18 cellular contexts compared by ENCODE assay signal in genomic region chr12:112102127-112102526, GRCh38. TPM values are rescaled to one million over a fixed set of nuclear protein-coding genes. Genes with fewer than 3 reads are reported as not detected.
DNase-seq lines count a peak whose midpoint lies in the region; ATAC-seq, FAIRE-seq and TF ChIP-seq lines count a peak whose summit lies in the region.
"Had no signal": no experiment of that assay in that cellular context is flagged by ENCODE, and none has a peak within 500 bp of the region (broad histone marks: within the 10 kb centered on the region; RNA-seq: fewer than 3 reads in every experiment).

No MANE protein-coding gene starts in this region.

- H3K36me3 ChIP-seq in HepG2 (replicated peaks in 1 of 2; ENCODE audit: control insufficient read depth in 1 of 2, insufficient read depth in 2 of 2, low read length in 2 of 2) (peaks cover 4 to 41% of the 10 kb centered on the region in 2 experiments), right lobe of liver (peaks cover 0 to 9% (median 3%) of the 10 kb centered on the region in 4 donors)

- H3K9me3 ChIP-seq in HepG2 (ENCODE audit: low read length) (no peaks in the 10 kb centered on the region), right lobe of liver (no peaks in the 10 kb centered on the region)
- H3K9me3 ChIP-seq: Caco-2 had no signal

- no peak for ATAC-seq in HepG2
- ATAC-seq in right lobe of liver: no peak
- ATAC-seq in WTC11: no peak
- ATAC-seq in left lobe of liver: no peak
- ATAC-seq in HG02852 (IDR thresholded peaks at IDR 0.05; ENCODE audit: unreplicated experiment): no peak
- ATAC-seq: HCT116 had no signal

- peak; percentile 36 for DNase-seq in activated CD8-positive, alpha-beta memory T cell treated with anti-CD3 and anti-CD28 coated beads, Interleukin-2, amount 50 U/mL, for 48 hours
- no peak for DNase-seq in activated CD8-positive, alpha-beta memory T cell treated with anti-CD3 and anti-CD28 coated beads for 24 hours
- DNase-seq in HepG2 (ENCODE audit: low spot score) (no peak), right lobe of liver (no peak), WTC11 (ENCODE audit: low spot score) (no peak), left lobe of liver (ENCODE audit: low spot score) (peak; percentile 22), COLO829 (ENCODE audit: low spot score) (no peak)
- DNase-seq: C1 segment of cervical spinal cord; Caco-2; CD4-positive, alpha-beta memory T cell; DMS153; DND-41; GM23248; H9 had no signal

- TF ChIP-seq EP300 in HepG2 (IDR thresholded peaks at IDR 0.05; ENCODE audit: low read depth in 2 of 2, low read length in 2 of 2): no peak
- no peak for TF ChIP-seq EP300 in HepG2 (CRISPR knock-in tag; IDR thresholded peaks at IDR 0.05; ENCODE audit: borderline replicate concordance)

- no peak overlapping the region for H3K27ac ChIP-seq in HepG2 (ENCODE audit: extremely low read length, insufficient read depth, low read length)
- H3K27ac ChIP-seq in right lobe of liver: no peak overlapping the region
- H3K27ac ChIP-seq: GM23248 had no signal

- no peak overlapping the region for H3K4me2 ChIP-seq in HepG2 (ENCODE audit: low read depth, low read length)

- intact Hi-C loops in HepG2 (cut with micrococcal nuclease; ENCODE audit: unreplicated experiment) (loop anchor here (1.0 kb wide), 1 partner anchor 29 kb away; no protein-coding TSS in a partner anchor), right lobe of liver (cut with DNase I) (no loop called here)

- H2AFZ ChIP-seq in HepG2 (ENCODE audit: low read length): no peak overlapping the region
- H2AFZ ChIP-seq: GM23248 had no signal

- H3K36me3 Mint-ChIP-seq in WTC11: peaks cover 42% of the 10 kb centered on the region

- TF ChIP-seq POLR2A in HepG2 (IDR thresholded peaks at IDR 0.05; ENCODE audit: insufficient read depth in 1 of 2, low read depth in 2 of 2, low read length in 2 of 2): no peak
- no peak for TF ChIP-seq POLR2A in right lobe of liver (IDR thresholded peaks at IDR 0.05)

- H4K20me1 ChIP-seq in HepG2 (ENCODE audit: insufficient read depth, low read length): peaks cover 40% of the 10 kb centered on the region

- no peak overlapping the region for H3K4me3 Mint-ChIP-seq in WTC11
- H3K4me3 Mint-ChIP-seq: CD4-positive, alpha-beta memory T cell; H9 had no signal

- CTCF ChIA-PET in HepG2 (lab: Yijun Ruan, JAX; ENCODE audit: low intra/inter-chr PET ratio, low total read pairs): no interaction called here
- CTCF ChIA-PET in WTC11 (lab: Charles Lee): interaction anchor here (0.8 kb wide), 1 partner anchor 89 kb away, joined by 3 read pairs; the partner anchor contains the start of gene TMEM116

- no peak overlapping the region for H3K4me3 ChIP-seq in HepG2 (replicated peaks in 1 of 3; ENCODE audit: insufficient read depth in 1 of 3, low read depth in 2 of 3, low read length in 3 of 3)
- no peak overlapping the region for H3K4me3 ChIP-seq in right lobe of liver
- H3K4me3 ChIP-seq: GM23248 had no signal

- no peaks in the 10 kb centered on the region for H3K9me3 Mint-ChIP-seq in WTC11
- H3K9me3 Mint-ChIP-seq: CD4-positive, alpha-beta memory T cell; H9 had no signal

- in situ Hi-C loops in HepG2 (cut with HindIII; ENCODE audit: extremely low pct_ligation_motif_present, low pct_unique_long_range_greater_than_20kb): no loop called here

- H3K27me3 ChIP-seq in HepG2 (ENCODE audit: control insufficient read depth in 1 of 2, insufficient read depth in 2 of 2, low read length in 2 of 2) (no peaks in the 10 kb centered on the region), right lobe of liver (no peaks in the 10 kb centered on the region)

- peaks cover 33% of the 10 kb centered on the region for H3K4me1 Mint-ChIP-seq in WTC11

- peaks cover 83% of the 10 kb centered on the region for H3K79me2 ChIP-seq in HepG2 (ENCODE audit: insufficient read depth, low read length)

- H3K27ac Mint-ChIP-seq in WTC11: no peak overlapping the region
- H3K27ac Mint-ChIP-seq: H9 had no signal

- no TSS peak for BruUV-seq in HepG2 (replicated peaks; lab: Mats Ljungman, UMichigan)

- WGBS in HepG2 (ENCODE audit: low lambda C conversion rate): 96% methylated on average over 4 of the region's 4 CpGs
- WGBS in right lobe of liver (ENCODE audit: insufficient coverage, low coverage, low lambda C conversion rate, missing lambda C conversion rate): 96% methylated on average over 4 of the region's 4 CpGs

- H3K9ac ChIP-seq in HepG2 (ENCODE audit: insufficient read depth, low read depth, low read length): no peak overlapping the region
- H3K9ac ChIP-seq: GM23248 had no signal

- no peak for TF ChIP-seq CTCF in HepG2 (CRISPR knock-in tag; IDR thresholded peaks at IDR 0.05)
- TF ChIP-seq CTCF in right lobe of liver (IDR thresholded peaks at IDR 0.05): no peak
- no peak for TF ChIP-seq CTCF in WTC11 (IDR thresholded peaks at IDR 0.05)

- TF ChIP-seq RAD21 in HepG2 (CRISPR knock-in tag; IDR thresholded peaks at IDR 0.05): no peak

- no peak for FAIRE-seq in HepG2 (lab: Jason Lieb, UNC)
- FAIRE-seq: G401.6, GM12892 had no signal

- peaks cover 32% of the 10 kb centered on the region for H3K4me1 ChIP-seq in HepG2 (ENCODE audit: insufficient read depth, low read length)
- H3K4me1 ChIP-seq in right lobe of liver: peaks cover 0 to 20% (median 7%) of the 10 kb centered on the region in 4 donors

- POLR2A ChIA-PET in HepG2 (lab: Yijun Ruan, JAX): no interaction called here
- POLR2A ChIA-PET in WTC11 (lab: Charles Lee): no interaction called here

- H3K27me3 Mint-ChIP-seq in WTC11 (ENCODE audit: low read depth): no peaks in the 10 kb centered on the region
- H3K27me3 Mint-ChIP-seq: CD4-positive, alpha-beta memory T cell had no signal

TF ChIP-seq in HepG2, 621 proteins besides CTCF, POLR2A, EP300 and RAD21:
- TF ChIP-seq ZNF121 (CRISPR knock-in tag; IDR thresholded peaks at IDR 0.05) (peak; percentile 27; the same call in 1 of the 2 replicates), ZNF530 (CRISPR knock-in tag; IDR thresholded peaks at IDR 0.05; ENCODE audit: low read depth) (no peak)

TF ChIP-seq in WTC11, 78 proteins besides CTCF, POLR2A, EP300 and RAD21:
- TF ChIP-seq ZNF317 (CRISPR knock-in tag; IDR thresholded peaks at IDR 0.05; ENCODE audit: borderline replicate concordance, low read depth) (no peak), IRF2 (CRISPR knock-in tag; IDR thresholded peaks at IDR 0.05; ENCODE audit: borderline replicate concordance, low read depth) (no peak), ZNF121 (CRISPR knock-in tag; IDR thresholded peaks at IDR 0.05) (peak; percentile 71; the same call in 1 of the 2 replicates)

RNA-seq across cellular contexts. Expression of gene NAA25, which starts 6.5 kb away (rescaled TPM):
- total RNA-seq in HepG2 (2016; rRNA removed; fragmentation: Illumina TruSeq; extraction: Trizol) (32.0 and 36.1 TPM in 2 replicates), right lobe of liver (10 to 100 TPM in 5 of 6 experiments, 1 to 10 TPM in 1; 9.7 to 11.8 (median 10.8) TPM), WTC11 (2021) (41.6 to 47.5 TPM (median 44.7 TPM) in 3 replicates), left lobe of liver (7.6 TPM)
- total RNA-seq in HepG2 (2016; cell fraction: cytosol; rRNA removed; fragmentation: Illumina TruSeq; extraction: Trizol; ENCODE audit: low read depth): 7.7 and 9.0 TPM in 2 replicates
- total RNA-seq in HepG2 (2016; cell fraction: insoluble cytoplasmic fraction; rRNA removed; fragmentation: Illumina TruSeq; extraction: Trizol): 29.7 and 38.3 TPM in 2 replicates
- total RNA-seq in HepG2 (2016; cell fraction: membrane; rRNA removed; fragmentation: Illumina TruSeq; extraction: Trizol): 10.6 and 12.3 TPM in 2 replicates
- 40.0 and 40.4 TPM in 2 replicates for total RNA-seq in HepG2 (2016; cell fraction: nucleus; rRNA removed; fragmentation: Illumina TruSeq; extraction: Trizol)
- 11.4 and 13.5 TPM in 2 replicates for polyA plus RNA-seq in HepG2 (2011; rRNA removed)
- 4.5 and 7.2 TPM in 2 replicates for polyA plus RNA-seq in HepG2 (2011; cell fraction: cytosol; rRNA removed)
- polyA plus RNA-seq in HepG2 (2011; cell fraction: nucleus; rRNA removed): 10.3 and 12.1 TPM in 2 replicates
- 14.4 and 16.1 TPM in 2 replicates for polyA plus RNA-seq in HepG2 (2012)
- 1.2 and 1.4 TPM in 2 replicates for polyA plus RNA-seq in HepG2 (2016; cell fraction: cytosol; fragmentation: Illumina TruSeq; extraction: Trizol; ENCODE audit: low read depth)
- 16.8 and 17.4 TPM in 2 replicates for polyA plus RNA-seq in HepG2 (2016; cell fraction: insoluble cytoplasmic fraction; fragmentation: Illumina TruSeq; extraction: Trizol; ENCODE audit: low read depth)
- polyA plus RNA-seq in HepG2 (2016; cell fraction: membrane; fragmentation: Illumina TruSeq; extraction: Trizol; ENCODE audit: low read depth): 2.8 and 3.2 TPM in 2 replicates
- 32.7 and 35.6 TPM in 2 replicates for polyA plus RNA-seq in HepG2 (2016; cell fraction: nucleus; fragmentation: Illumina TruSeq; extraction: Trizol; ENCODE audit: insufficient read depth, low read depth)
- 17.6 and 43.3 TPM in 2 replicates for polyA minus RNA-seq in HepG2 (2011; rRNA and poly(A)+ RNA removed; ENCODE audit: low replicate concordance)
- polyA minus RNA-seq in HepG2 (2011; cell fraction: cytosol; rRNA and poly(A)+ RNA removed): 21.9 and 26.3 TPM in 2 replicates
- 40.7 and 48.1 TPM in 2 replicates for polyA minus RNA-seq in HepG2 (2011; cell fraction: nucleus; rRNA and poly(A)+ RNA removed)

RNA-seq across cellular contexts. Expression of gene TRAFD1, which starts 23.2 kb away (rescaled TPM):
- total RNA-seq in HepG2 (2016; rRNA removed; fragmentation: Illumina TruSeq; extraction: Trizol) (20.9 and 27.8 TPM in 2 replicates), right lobe of liver (10 to 100 TPM in 3 of 6 experiments, 1 to 10 TPM in 3; 6.3 to 14.9 (median 10.3) TPM), WTC11 (2021) (24.8 to 25.8 TPM (median 25.1 TPM) in 3 replicates), left lobe of liver (9.8 TPM)
- 3.3 and 3.6 TPM in 2 replicates for total RNA-seq in HepG2 (2016; cell fraction: cytosol; rRNA removed; fragmentation: Illumina TruSeq; extraction: Trizol; ENCODE audit: low read depth)
- 20.5 and 24.2 TPM in 2 replicates for total RNA-seq in HepG2 (2016; cell fraction: insoluble cytoplasmic fraction; rRNA removed; fragmentation: Illumina TruSeq; extraction: Trizol)
- 7.6 and 9.4 TPM in 2 replicates for total RNA-seq in HepG2 (2016; cell fraction: membrane; rRNA removed; fragmentation: Illumina TruSeq; extraction: Trizol)
- 16.1 and 18.7 TPM in 2 replicates for total RNA-seq in HepG2 (2016; cell fraction: nucleus; rRNA removed; fragmentation: Illumina TruSeq; extraction: Trizol)
- 9.5 and 10.4 TPM in 2 replicates for polyA plus RNA-seq in HepG2 (2011; rRNA removed)
- 8.7 and 9.7 TPM in 2 replicates for polyA plus RNA-seq in HepG2 (2011; cell fraction: cytosol; rRNA removed)
- polyA plus RNA-seq in HepG2 (2011; cell fraction: nucleus; rRNA removed): 9.1 and 10.4 TPM in 2 replicates
- polyA plus RNA-seq in HepG2 (2012): 8.9 and 13.3 TPM in 2 replicates
- polyA plus RNA-seq in HepG2 (2016; cell fraction: cytosol; fragmentation: Illumina TruSeq; extraction: Trizol; ENCODE audit: low read depth): 1.0 and 1.5 TPM in 2 replicates
- 20.8 and 21.2 TPM in 2 replicates for polyA plus RNA-seq in HepG2 (2016; cell fraction: insoluble cytoplasmic fraction; fragmentation: Illumina TruSeq; extraction: Trizol; ENCODE audit: low read depth)
- polyA plus RNA-seq in HepG2 (2016; cell fraction: membrane; fragmentation: Illumina TruSeq; extraction: Trizol; ENCODE audit: low read depth): 3.1 TPM in 2 replicates
- 14.6 and 15.4 TPM in 2 replicates for polyA plus RNA-seq in HepG2 (2016; cell fraction: nucleus; fragmentation: Illumina TruSeq; extraction: Trizol; ENCODE audit: insufficient read depth, low read depth)
- polyA minus RNA-seq in HepG2 (2011; rRNA and poly(A)+ RNA removed; ENCODE audit: low replicate concordance): 8.1 and 43.5 TPM in 2 replicates
- polyA minus RNA-seq in HepG2 (2011; cell fraction: cytosol; rRNA and poly(A)+ RNA removed): 5.2 and 7.2 TPM in 2 replicates
- 12.0 and 15.9 TPM in 2 replicates for polyA minus RNA-seq in HepG2 (2011; cell fraction: nucleus; rRNA and poly(A)+ RNA removed)

Comparison
In these comparisons a context has a peak if more than half of its experiments do, and no peak if none do; other contexts are left out.
1. DNase-seq: peak in activated CD8-positive, alpha-beta memory T cell treated with anti-CD3 and anti-CD28 coated beads, Interleukin-2, amount 50 U/mL, for 48 hours (single experiment) and left lobe of liver (single experiment); none in activated CD8-positive, alpha-beta memory T cell treated with anti-CD3 and anti-CD28 coated beads for 24 hours (single experiment), HepG2 (single experiment), right lobe of liver (0 of 3), WTC11 (single experiment) and COLO829 (single experiment).